28 cellular contexts compared by ENCODE assay signal in the genomic region with DNA sequence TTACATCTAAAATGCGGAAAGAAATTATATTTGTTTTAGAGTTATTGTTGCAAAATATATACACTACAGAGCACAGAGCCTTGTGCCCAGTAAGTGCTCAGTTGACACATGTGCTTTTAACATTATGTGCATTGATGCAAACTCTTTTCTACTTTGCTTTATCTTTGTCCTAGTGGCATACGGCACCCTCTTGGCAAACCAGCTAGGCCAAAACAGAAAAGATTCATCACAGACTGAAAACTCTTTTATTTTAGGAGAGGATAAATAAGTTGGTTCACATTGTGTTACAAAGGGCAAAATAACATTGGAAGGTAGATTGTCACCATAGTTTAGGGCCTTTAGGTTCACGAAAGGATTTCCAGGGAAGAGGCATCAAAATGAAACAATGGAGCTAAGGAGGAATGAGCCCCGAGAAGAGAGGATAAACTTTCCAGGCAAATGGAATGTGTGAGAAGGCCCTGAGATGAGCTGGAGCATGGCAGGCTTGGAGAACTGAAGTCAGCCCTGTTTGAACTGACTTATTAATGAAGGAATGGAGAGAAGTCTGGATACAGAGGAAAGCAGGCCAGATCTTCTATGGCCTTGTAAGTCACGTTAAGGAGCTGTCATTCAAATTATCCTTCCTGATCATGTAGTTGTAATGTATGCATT.
"Had no signal": no experiment of that assay in that cellular context is flagged by ENCODE, and none has a peak within 500 bp of the region (broad histone marks: within the 10 kb centered on the region; RNA-seq: fewer than 3 reads in every experiment).

No MANE protein-coding gene starts in this region.

- H3K9me3 Mint-ChIP-seq: dendritic cell treated with granulocyte-macrophage colony-stimulating factor and Interleukin-4, amounts not matched to agents 40 ng/mL and 50 ng/mL, for 4 days; effector memory CD8-positive, alpha-beta T cell had no signal

- H3K27ac Mint-ChIP-seq: dendritic cell treated with granulocyte-macrophage colony-stimulating factor and Interleukin-4, amounts not matched to agents 40 ng/mL and 50 ng/mL, for 4 days; effector memory CD8-positive, alpha-beta T cell; endodermal cell had no signal

- H3K27me3 ChIP-seq: colonic mucosa, gastrocnemius medialis had no signal

- H3K27ac ChIP-seq: colonic mucosa, coronary artery, dorsolateral prefrontal cortex, epithelial cell of prostate, esophagus muscularis mucosa, esophagus squamous epithelium, foreskin keratinocyte, gastrocnemius medialis, heart left ventricle, heart right ventricle had no signal

- ATAC-seq: effector memory CD8-positive, alpha-beta T cell; esophagus mucosa; foreskin keratinocyte; gastrocnemius medialis; heart left ventricle; heart right ventricle had no signal

- H3K4me3 ChIP-seq: colonic mucosa, coronary artery, dorsolateral prefrontal cortex, esophagus muscularis mucosa, esophagus squamous epithelium, gastrocnemius medialis, heart left ventricle, heart right ventricle had no signal

- H3K36me3 ChIP-seq: colonic mucosa, esophagus muscularis mucosa, esophagus squamous epithelium, gastrocnemius medialis, heart left ventricle, heart right ventricle had no signal

- H3K4me1 ChIP-seq: colonic mucosa, esophagus muscularis mucosa, esophagus squamous epithelium, gastrocnemius medialis, heart left ventricle, heart right ventricle had no signal

- DNase-seq: colonic mucosa; cortex of kidney; dermis blood vessel endothelial cell; dorsolateral prefrontal cortex; effector CD4-positive, alpha-beta T cell; effector CD8-positive, alpha-beta T cell; effector memory CD4-positive, alpha-beta T cell; effector memory CD8-positive, alpha-beta T cell; endodermal cell; erythroblast; esophagus squamous epithelium; foreskin fibroblast; foreskin keratinocyte; foreskin melanocyte; gastrocnemius medialis; glutamatergic neuron; head of caudate nucleus; heart left ventricle; heart right ventricle had no signal

- H3K9me3 ChIP-seq: colonic mucosa, esophagus muscularis mucosa, esophagus squamous epithelium, gastrocnemius medialis, heart left ventricle, heart right ventricle had no signal

- FAIRE-seq: colon, endometrium, endothelial cell of umbilical vein, frontal cortex had no signal
